1 cellular context compared by ENCODE assay signal in genomic region chr6:6766230-6766905, GRCh38.
TF ChIP-seq lines count a peak whose summit lies in the region.

No MANE protein-coding gene starts in this region.

TF ChIP-seq in GM23338, 12 proteins besides CTCF, POLR2A, EP300 and RAD21 (continued from another document):
- TF ChIP-seq JUNB (IDR thresholded peaks at IDR 0.05; ENCODE audit: unreplicated experiment) (no peak), ZNF114 (CRISPR knock-in tag; IDR thresholded peaks at IDR 0.05) (no peak), EZH2 (IDR thresholded peaks at IDR 0.05; ENCODE audit: low read depth, unreplicated experiment) (no peak), CREB1 (CRISPR knock-in tag; IDR thresholded peaks at IDR 0.05; ENCODE audit: low read depth) (no peak), POLR2AphosphoS5 (IDR thresholded peaks at IDR 0.05; ENCODE audit: low read depth) (no peak)
